Comparison of ENCODE assay signal across 12 cellular contexts in the genomic region with DNA sequence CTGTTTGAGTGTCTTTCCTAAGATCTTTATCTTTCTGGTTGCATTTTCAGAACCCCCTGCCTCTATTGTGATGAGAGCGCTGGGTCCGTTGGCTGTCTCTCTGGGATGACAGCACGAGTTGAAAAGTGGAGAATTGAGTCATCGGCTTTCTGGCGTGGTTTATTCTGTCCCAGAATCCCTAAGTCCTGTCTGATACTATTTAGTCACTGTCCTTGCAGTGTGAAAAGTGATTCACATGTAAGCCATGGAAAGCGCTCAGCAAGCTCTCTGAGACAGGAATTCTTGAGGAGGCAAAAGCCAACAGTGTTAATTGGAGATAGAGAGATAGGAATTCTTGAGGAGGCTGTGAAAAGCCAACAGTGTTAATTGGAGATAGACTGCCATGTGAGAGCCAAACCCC.
DNase-seq lines count a peak whose midpoint lies in the region; ATAC-seq and TF ChIP-seq lines count a peak whose summit lies in the region.
"Had no signal": no experiment of that assay in that cellular context is flagged by ENCODE, and none has a peak within 500 bp of the region (broad histone marks: within the 10 kb centered on the region; RNA-seq: fewer than 3 reads in every experiment).

No MANE protein-coding gene starts in this region.

- H3K36me3 ChIP-seq in PC-3 (ENCODE audit: low read depth, low read length) (no peaks in the 10 kb centered on the region), skeletal muscle satellite cell (ENCODE audit: insufficient read depth, low read length) (no peaks in the 10 kb centered on the region)
- H3K36me3 ChIP-seq: HAP-1, left ventricle myocardium inferior had no signal

- H3K9ac ChIP-seq in PC-3 (ENCODE audit: low read length) (no peak overlapping the region), skeletal muscle satellite cell (ENCODE audit: low read depth, low read length) (peak overlapping the region; percentile 10)

- H3K9me3 ChIP-seq in PC-3 (ENCODE audit: low read length) (no peaks in the 10 kb centered on the region), skeletal muscle satellite cell (replicated peaks; ENCODE audit: low read length) (no peaks in the 10 kb centered on the region)
- H3K9me3 ChIP-seq: HAP-1, left ventricle myocardium inferior had no signal

- peak overlapping the region; percentile 50 to 63 for H3K27ac Mint-ChIP-seq in effector memory CD8-positive, alpha-beta T cell
- H3K27ac Mint-ChIP-seq: activated CD8-positive, alpha-beta T cell treated with anti-CD3 and anti-CD28 coated beads for 36 hours had no signal

- intact Hi-C loops in PC-3 (cut with micrococcal nuclease): no loop called here

- H3K27me3 ChIP-seq in PC-3 (ENCODE audit: low read length) (no peaks in the 10 kb centered on the region), skeletal muscle satellite cell (ENCODE audit: control insufficient read depth, insufficient read depth, low read length) (no peaks in the 10 kb centered on the region)

- no peak overlapping the region for H3K4me3 Mint-ChIP-seq in effector memory CD8-positive, alpha-beta T cell
- H3K4me3 Mint-ChIP-seq: activated CD8-positive, alpha-beta T cell treated with anti-CD3 and anti-CD28 coated beads for 36 hours had no signal

- H2AFZ ChIP-seq in PC-3 (ENCODE audit: low read length): no peak overlapping the region

- H3K79me2 ChIP-seq in PC-3 (ENCODE audit: low read length): peaks cover 11% of the 10 kb centered on the region; the same call in 1 of the 2 replicates

- H3F3A ChIP-seq in PC-3 (ENCODE audit: low read length, unreplicated experiment): no peaks in the 10 kb centered on the region

- H3K27me3 Mint-ChIP-seq in effector memory CD8-positive, alpha-beta T cell: no peaks in the 10 kb centered on the region
- H3K27me3 Mint-ChIP-seq: activated CD8-positive, alpha-beta T cell treated with anti-CD3 and anti-CD28 coated beads for 36 hours had no signal

- H3K36me3 Mint-ChIP-seq in effector memory CD8-positive, alpha-beta T cell (ENCODE audit: insufficient read depth): no peaks in the 10 kb centered on the region

- H3K4me3 ChIP-seq in PC-3 (ENCODE audit: low read length): no peak overlapping the region
- peak overlapping the region; percentile 21 for H3K4me3 ChIP-seq in skeletal muscle satellite cell (ENCODE audit: low read length)
- H3K4me3 ChIP-seq: HAP-1, left ventricle myocardium inferior had no signal

- peak; percentile 67 for DNase-seq in activated CD4-positive, alpha-beta T cell treated with anti-CD3 and anti-CD28 coated beads for 48 hours
- no peak for DNase-seq in activated CD4-positive, alpha-beta T cell treated with anti-CD3 and anti-CD28 coated beads for 4 hours
- peak; percentile 65 for DNase-seq in PC-3
- DNase-seq in effector memory CD8-positive, alpha-beta T cell: no peak
- DNase-seq in NCI-H226: no peak
- DNase-seq: activated CD8-positive, alpha-beta T cell treated with anti-CD3 and anti-CD28 coated beads for 36 hours; effector CD8-positive, alpha-beta T cell; left ventricle myocardium inferior had no signal

- BruUV-seq in PC-3 (replicated peaks; lab: Mats Ljungman, UMichigan): no TSS peak

- ATAC-seq in PC-3 (peak; percentile 29; the same call in 1 of the 2 replicates), HG02981 (IDR thresholded peaks at IDR 0.05; ENCODE audit: unreplicated experiment) (no peak), HG03571 (IDR thresholded peaks at IDR 0.05; ENCODE audit: unreplicated experiment) (no peak)
- ATAC-seq in effector memory CD8-positive, alpha-beta T cell (replicated peaks): no peak

- H3K9me2 ChIP-seq in PC-3 (replicated peaks; ENCODE audit: low read length): no peaks in the 10 kb centered on the region

- no peak overlapping the region for H3K4me2 ChIP-seq in PC-3 (ENCODE audit: low read length)
- H3K4me2 ChIP-seq in skeletal muscle satellite cell (ENCODE audit: low read length): peak overlapping the region; percentile 55

- no peak overlapping the region for H3K27ac ChIP-seq in PC-3 (ENCODE audit: low read length)
- H3K27ac ChIP-seq: left ventricle myocardium inferior had no signal

- H3K9me3 Mint-ChIP-seq in effector memory CD8-positive, alpha-beta T cell: no peaks in the 10 kb centered on the region
- H3K9me3 Mint-ChIP-seq: activated CD8-positive, alpha-beta T cell treated with anti-CD3 and anti-CD28 coated beads for 36 hours had no signal

- no peak for TF ChIP-seq CTCF in PC-3 (conservative IDR thresholded peaks at IDR 0.05; ENCODE audit: low read depth, low read length)

- no peaks in the 10 kb centered on the region for H4K20me1 ChIP-seq in PC-3 (ENCODE audit: low read length)

- H3K4me1 ChIP-seq in PC-3 (ENCODE audit: insufficient read depth, low read length): peaks cover 12% of the 10 kb centered on the region
- H3K4me1 ChIP-seq in skeletal muscle satellite cell (ENCODE audit: control insufficient read depth, insufficient read depth, low read length): peaks cover 29% of the 10 kb centered on the region
- H3K4me1 ChIP-seq: HAP-1, left ventricle myocardium inferior had no signal

- POLR2A ChIA-PET in PC-3 (lab: Charles Lee; ENCODE audit: unreplicated experiment): no interaction called here

- CTCF ChIA-PET in PC-3 (lab: Charles Lee): no interaction called here

- peaks cover 69 to 78% of the 10 kb centered on the region in 2 donors for H3K4me1 Mint-ChIP-seq in effector memory CD8-positive, alpha-beta T cell (ENCODE audit: low read depth in 2 of 2)

Comparison
In these comparisons a context has a peak if more than half of its experiments do, and no peak if none do; other contexts are left out.
1. DNase-seq: peak in activated CD4-positive, alpha-beta T cell treated with anti-CD3 and anti-CD28 coated beads for 48 hours (single experiment) and PC-3 (single experiment); none in activated CD4-positive, alpha-beta T cell treated with anti-CD3 and anti-CD28 coated beads for 4 hours (0 of 2), effector memory CD8-positive, alpha-beta T cell (0 of 3) and NCI-H226 (single experiment).